4 cellular contexts compared by ENCODE assay signal in genomic region chr6:84718421-84718955, GRCh38. TPM values are rescaled to one million over a fixed set of nuclear protein-coding genes. Genes with fewer than 3 reads are reported as not detected.
"Had no signal": no experiment of that assay in that cellular context is flagged by ENCODE, and none has a peak within 500 bp of the region (broad histone marks: within the 10 kb centered on the region; RNA-seq: fewer than 3 reads in every experiment).

No MANE protein-coding gene starts in this region.

RNA-seq across cellular contexts. Expression of gene TBX18, which starts 45.9 kb away (rescaled TPM):
- total RNA-seq: foreskin keratinocyte; mammary epithelial cell; naive thymus-derived CD8-positive, alpha-beta T cell had no signal
- polyA plus RNA-seq: foreskin keratinocyte; immature natural killer cell; naive thymus-derived CD8-positive, alpha-beta T cell had no signal
